31 cellular contexts compared by ENCODE assay signal in genomic region chr3:108503722-108504121, GRCh38.
"Had no signal": no experiment of that assay in that cellular context is flagged by ENCODE, and none has a peak within 500 bp of the region (broad histone marks: within the 10 kb centered on the region; RNA-seq: fewer than 3 reads in every experiment).

No MANE protein-coding gene starts in this region.

- H3K9me3 ChIP-seq: adrenal gland, ascending aorta, body of pancreas, breast epithelium had no signal

- H3K36me3 ChIP-seq: adrenal gland, ascending aorta, brain microvascular endothelial cell, breast epithelium, cardiac muscle cell had no signal

- H3K27me3 ChIP-seq: adrenal gland, ascending aorta, body of pancreas, brain microvascular endothelial cell, breast epithelium, cardiac muscle cell had no signal

- H3K27ac ChIP-seq: adrenal gland, ascending aorta, body of pancreas, brain microvascular endothelial cell, breast epithelium, cardiac muscle cell had no signal

- DNase-seq: activated effector memory CD4-positive, alpha-beta T cell treated with anti-CD3 and anti-CD28 coated beads, Interleukin-2, amount 50 U/mL, for 16 hours; activated effector memory CD4-positive, alpha-beta T cell treated with Interleukin-2 at 50 U/mL for 16 hours; activated gamma-delta T cell; activated gamma-delta T cell treated with Interleukin-2 at 50 U/mL for 16 hours; activated naive CD4-positive, alpha-beta T cell; activated naive CD4-positive, alpha-beta T cell treated with anti-CD3 and anti-CD28 coated beads for 36 hours; activated naive CD4-positive, alpha-beta T cell treated with anti-CD3 and anti-CD28 coated beads, Interleukin-2, amount 10 ng/mL, durations not matched to agents 7 days and 5 days; activated naive CD4-positive, alpha-beta T cell treated with anti-CD3 and anti-CD28 coated beads, Interleukin-2, amount 50 U/mL, for 16 hours; activated naive CD4-positive, alpha-beta T cell treated with Interleukin-2 at 50 U/mL for 16 hours; activated naive CD8-positive, alpha-beta T cell treated with anti-CD3 and anti-CD28 coated beads for 36 hours; activated naive CD8-positive, alpha-beta T cell treated with anti-CD3 and anti-CD28 coated beads, Interleukin-2, amount 10 ng/mL, durations not matched to agents 7 days and 5 days; activated naive CD8-positive, alpha-beta T cell treated with anti-CD3 and anti-CD28 coated beads, Interleukin-2, amount 50 U/mL, for 24 hours; activated T-cell treated with anti-CD3 and anti-CD28 coated beads, Interleukin-2, amount 50 U/mL, for 24 hours; activated T-cell treated with anti-CD3 and anti-CD28 coated beads, Interleukin-2, amount 50 U/mL, for 4 hours; activated T-cell treated with anti-CD3 and anti-CD28 coated beads, Interleukin-2, amount 50 U/mL, for 48 hours; activated T-cell treated with anti-CD3 and anti-CD28 coated beads, Interleukin-2, amount 50 U/mL, for 72 hours; adrenal gland; amniotic stem cell; amygdala; anterior cingulate cortex; aorta; body of pancreas; brain microvascular endothelial cell; caudate nucleus; central memory CD4-positive, alpha-beta T cell; cerebellar nuclear complex had no signal

- H3K4me1 ChIP-seq: adrenal gland, ascending aorta, body of pancreas, breast epithelium had no signal

- H3K4me3 ChIP-seq: adrenal gland, ascending aorta, body of pancreas, breast epithelium, cardiac muscle cell had no signal

- ATAC-seq: activated naive CD4-positive, alpha-beta T cell treated with anti-CD3 and anti-CD28 coated beads, Interleukin-2, amount 50 U/mL, for 72 hours; activated naive CD8-positive, alpha-beta T cell treated with anti-CD3 and anti-CD28 coated beads, Interleukin-2, amount 50 U/mL, for 24 hours; activated T-cell treated with anti-CD3 and anti-CD28 coated beads, Interleukin-2, amount 50 U/mL, for 4 hours; activated T-cell treated with anti-CD3 and anti-CD28 coated beads, Interleukin-2, amount 50 U/mL, for 72 hours; activated T-helper 17 cell treated with anti-CD3 and anti-CD28 coated beads, Interleukin-2, amount 50 U/mL, for 72 hours; body of pancreas had no signal
